ENCODE assay signal across 8 cellular contexts in genomic region chr7:23467731-23468720, GRCh38. TPM values are rescaled to one million over a fixed set of nuclear protein-coding genes. Genes with fewer than 3 reads are reported as not detected.
DNase-seq lines count a peak whose midpoint lies in the region; ATAC-seq, FAIRE-seq and TF ChIP-seq lines count a peak whose summit lies in the region.

No MANE protein-coding gene starts in this region.

- H3K4me1 Mint-ChIP-seq in CD4-positive, alpha-beta T cell (ENCODE audit: low read depth): peaks cover 37% of the 10 kb centered on the region

- H3K9ac ChIP-seq in neural cell (ENCODE audit: low read length): peak overlapping the region; percentile 84

- peak overlapping the region; percentile 76 for H3K4me2 ChIP-seq in neural cell (ENCODE audit: low read length)

- H3K9me3 ChIP-seq in CD4-positive, alpha-beta T cell (ENCODE audit: control insufficient read depth, low read length): peaks cover 8% of the 10 kb centered on the region
- H3K9me3 ChIP-seq in neural cell (ENCODE audit: low read length): no peaks in the 10 kb centered on the region

- FAIRE-seq in RCC 7860 (lab: Jason Lieb, UNC): no peak

- H3F3A ChIP-seq in neural cell (ENCODE audit: insufficient read depth, low read length, poor library complexity, severe bottlenecking): peaks cover 13% of the 10 kb centered on the region

- TF ChIP-seq RAD21 in neural cell (conservative IDR thresholded peaks at IDR 0.05): no peak

- intact Hi-C loops in CD4-positive, alpha-beta T cell (cut with DNase I, micrococcal nuclease): no loop called here

- no peaks in the 10 kb centered on the region for H3K36me3 ChIP-seq in neural cell (ENCODE audit: insufficient read depth, low read length)

- no peak for TF ChIP-seq CTCF in CD4-positive, alpha-beta T cell (IDR thresholded peaks at IDR 0.05)
- TF ChIP-seq CTCF in GM20000 (IDR thresholded peaks at IDR 0.05; ENCODE audit: extremely low read depth, missing control alignments) (no peak), coronary artery (IDR thresholded peaks at IDR 0.05) (no peak), neural cell (IDR thresholded peaks at IDR 0.05; ENCODE audit: poor library complexity, severe bottlenecking) (no peak)

- TF ChIP-seq EP300 in neural cell (conservative IDR thresholded peaks at IDR 0.05; ENCODE audit: poor library complexity, severe bottlenecking): no peak

- peaks cover 91% of the 10 kb centered on the region for H3K27me3 ChIP-seq in CD4-positive, alpha-beta T cell (ENCODE audit: control insufficient read depth, insufficient read depth, low read length)
- H3K27me3 ChIP-seq in neural cell (ENCODE audit: insufficient read depth, low read depth, low read length): no peaks in the 10 kb centered on the region

- peak overlapping the region; percentile 32 for H3K4me3 Mint-ChIP-seq in CD4-positive, alpha-beta T cell

- H3K36me3 Mint-ChIP-seq in CD4-positive, alpha-beta T cell (ENCODE audit: low read depth): no peaks in the 10 kb centered on the region

- H3K27ac Mint-ChIP-seq in CD4-positive, alpha-beta T cell: no peak overlapping the region

- no peak overlapping the region for H3K27ac ChIP-seq in CD4-positive, alpha-beta T cell (ENCODE audit: low read depth, low read length)
- H3K27ac ChIP-seq in coronary artery (no peak overlapping the region), neural cell (ENCODE audit: low read length) (peak overlapping the region; percentile 85)

- peaks cover 83% of the 10 kb centered on the region for H3K79me2 ChIP-seq in neural cell (replicated peaks; ENCODE audit: insufficient read depth, low read length)

- H3K4me3 ChIP-seq in coronary artery: peak overlapping the region; percentile 66
- peak overlapping the region; percentile 84 for H3K4me3 ChIP-seq in neural cell (ENCODE audit: low read length)

- no peak overlapping the region for H2AFZ ChIP-seq in neural cell (ENCODE audit: low read depth, low read length)

- H3K9me3 Mint-ChIP-seq in CD4-positive, alpha-beta T cell: peaks cover 3% of the 10 kb centered on the region

- no peaks in the 10 kb centered on the region for H3K9me2 ChIP-seq in neural cell (ENCODE audit: insufficient read depth, low read length)

- H4K20me1 ChIP-seq in neural cell (ENCODE audit: insufficient read depth): peaks cover 4% of the 10 kb centered on the region

- CTCF ChIA-PET in CD4-positive, alpha-beta T cell (lab: Charles Lee): interaction anchor here (0.5 to 1.4 kb wide), 3 partner anchors 18 to 195 kb away, joined by 3 to 4 read pairs (median 4); no protein-coding TSS in a partner anchor

- DNase-seq in CD4-positive, alpha-beta T cell: no peak
- DNase-seq in GM20000 (ENCODE audit: low spot score) (peak; percentile 61), RCC 7860 (ENCODE audit: low spot score) (peak; percentile 44), coronary artery (ENCODE audit: low spot score) (no peak), COLO829 (ENCODE audit: low spot score) (no peak)

- peaks cover 84% of the 10 kb centered on the region for H3K27me3 Mint-ChIP-seq in CD4-positive, alpha-beta T cell

- POLR2A ChIA-PET in CD4-positive, alpha-beta T cell (lab: Charles Lee): interaction anchor here (0.6 to 1.0 kb wide), 2 partner anchors 72 to 1616 kb away, joined by 5 read pairs; no protein-coding TSS in a partner anchor

- no peak for ATAC-seq in CD4-positive, alpha-beta T cell (ENCODE audit: poor library complexity)
- ATAC-seq in HG03342 (IDR thresholded peaks at IDR 0.05; ENCODE audit: unreplicated experiment): no peak
- no peak for ATAC-seq in HG02678 (IDR thresholded peaks at IDR 0.05; ENCODE audit: unreplicated experiment)

TF ChIP-seq in neural cell, 6 proteins besides CTCF, POLR2A, EP300 and RAD21:
- TF ChIP-seq EZH2 (IDR thresholded peaks at IDR 0.05; ENCODE audit: borderline replicate concordance, insufficient read depth, low read length, poor library complexity, severe bottlenecking): no peak
- TF ChIP-seq POLR2AphosphoS5 (IDR thresholded peaks at IDR 0.05): no peak
- no peak for TF ChIP-seq TAF1 (IDR thresholded peaks at IDR 0.05; ENCODE audit: low read depth)
- TF ChIP-seq, protein P1, sequence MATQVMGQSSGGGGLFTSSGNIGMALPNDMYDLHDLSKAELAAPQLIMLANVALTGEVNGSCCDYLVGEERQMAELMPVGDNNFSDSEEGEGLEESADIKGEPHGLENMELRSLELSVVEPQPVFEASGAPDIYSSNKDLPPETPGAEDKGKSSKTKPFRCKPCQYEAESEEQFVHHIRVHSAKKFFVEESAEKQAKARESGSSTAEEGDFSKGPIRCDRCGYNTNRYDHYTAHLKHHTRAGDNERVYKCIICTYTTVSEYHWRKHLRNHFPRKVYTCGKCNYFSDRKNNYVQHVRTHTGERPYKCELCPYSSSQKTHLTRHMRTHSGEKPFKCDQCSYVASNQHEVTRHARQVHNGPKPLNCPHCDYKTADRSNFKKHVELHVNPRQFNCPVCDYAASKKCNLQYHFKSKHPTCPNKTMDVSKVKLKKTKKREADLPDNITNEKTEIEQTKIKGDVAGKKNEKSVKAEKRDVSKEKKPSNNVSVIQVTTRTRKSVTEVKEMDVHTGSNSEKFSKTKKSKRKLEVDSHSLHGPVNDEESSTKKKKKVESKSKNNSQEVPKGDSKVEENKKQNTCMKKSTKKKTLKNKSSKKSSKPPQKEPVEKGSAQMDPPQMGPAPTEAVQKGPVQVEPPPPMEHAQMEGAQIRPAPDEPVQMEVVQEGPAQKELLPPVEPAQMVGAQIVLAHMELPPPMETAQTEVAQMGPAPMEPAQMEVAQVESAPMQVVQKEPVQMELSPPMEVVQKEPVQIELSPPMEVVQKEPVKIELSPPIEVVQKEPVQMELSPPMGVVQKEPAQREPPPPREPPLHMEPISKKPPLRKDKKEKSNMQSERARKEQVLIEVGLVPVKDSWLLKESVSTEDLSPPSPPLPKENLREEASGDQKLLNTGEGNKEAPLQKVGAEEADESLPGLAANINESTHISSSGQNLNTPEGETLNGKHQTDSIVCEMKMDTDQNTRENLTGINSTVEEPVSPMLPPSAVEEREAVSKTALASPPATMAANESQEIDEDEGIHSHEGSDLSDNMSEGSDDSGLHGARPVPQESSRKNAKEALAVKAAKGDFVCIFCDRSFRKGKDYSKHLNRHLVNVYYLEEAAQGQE (IDR thresholded peaks at IDR 0.05; ENCODE audit: borderline replicate concordance): no peak
- no peak for TF ChIP-seq SMC3 (conservative IDR thresholded peaks at IDR 0.05; ENCODE audit: poor library complexity)
- no peak for TF ChIP-seq MXI1 (conservative IDR thresholded peaks at IDR 0.05; ENCODE audit: poor library complexity, severe bottlenecking)

RNA-seq across cellular contexts. Expression of gene IGF2BP3, which starts 2.3 kb away (rescaled TPM):
- not detected for total RNA-seq in CD4-positive, alpha-beta T cell
- polyA plus RNA-seq in neural cell: 26.3 and 29.6 TPM in 2 replicates
- 64.5 and 82.2 TPM in 2 replicates for polyA minus RNA-seq in neural cell

Comparison
In these comparisons a context has a peak if more than half of its experiments do, and no peak if none do; other contexts are left out.
1. DNase-seq: peak in GM20000 (single experiment) and RCC 7860 (single experiment); none in CD4-positive, alpha-beta T cell (0 of 10), coronary artery (single experiment) and COLO829 (single experiment).